ENCODE assay signal across 8 cellular contexts in genomic region chr11:843086-843704, GRCh38. TPM values are rescaled to one million over a fixed set of nuclear protein-coding genes. Genes with fewer than 3 reads are reported as not detected.
DNase-seq lines count a peak whose midpoint lies in the region; ATAC-seq and TF ChIP-seq lines count a peak whose summit lies in the region.

No MANE protein-coding gene starts in this region.

- peaks cover 19 to 31% (median 21%) of the 10 kb centered on the region in 3 donors for H3K4me1 Mint-ChIP-seq in T-cell
- H3K4me1 Mint-ChIP-seq in stimulated activated memory B cell treated with anti-CD40 and anti-IgM and Interleukin-4, amounts not matched to agents 10 μg/mL and 1 μg/mL and 100 μg/mL, for 72 hours: peaks cover 38% of the 10 kb centered on the region

- H3K9me3 ChIP-seq in heart right ventricle (no peaks in the 10 kb centered on the region), right cardiac atrium (ENCODE audit: control insufficient read depth, low read length) (no peaks in the 10 kb centered on the region)

- H3K4me1 ChIP-seq in heart right ventricle (peaks cover 35 to 86% (median 71%) of the 10 kb centered on the region in 9 donors), right cardiac atrium (ENCODE audit: control insufficient read depth, insufficient read depth, low read length) (peaks cover 12% of the 10 kb centered on the region)

- POLR2A ChIA-PET in T-cell (lab: Charles Lee): interaction anchor here in 1 of 2 donors (0.5 to 0.6 kb wide), 2 partner anchors 10 to 173 kb away, joined by 3 to 4 read pairs; no protein-coding TSS in a partner anchor

- peak overlapping the region; percentile 71 to 100 (median 96) for H3K4me3 ChIP-seq in heart right ventricle
- peak overlapping the region; percentile 86 for H3K4me3 ChIP-seq in right cardiac atrium (ENCODE audit: low read length)

- H3K27ac ChIP-seq in heart right ventricle: peak overlapping the region; percentile 94 to 100 (median 97)
- peak overlapping the region; percentile 93 for H3K27ac ChIP-seq in right cardiac atrium (ENCODE audit: low read length)

- intact Hi-C loops in heart right ventricle (cut with DNase I): loop anchor here in 4 of 10 donors (2.0 to 5.0 kb wide), 2 partner anchors 34 to 36 kb away; partner anchors contain the start of genes RPLP2 (in 4 of the 4) and PIDD1 (in 3 of the 4)
- intact Hi-C loops in Right ventricle myocardium superior (cut with DNase I): no loop called here
- intact Hi-C loops in right cardiac atrium (cut with DNase I): no loop called here

- CTCF ChIA-PET in T-cell (lab: Charles Lee): interaction anchor here in 1 of 2 donors (0.6 kb wide), 1 partner anchor 361 kb away, joined by 3 read pairs; no protein-coding TSS in a partner anchor

- peaks cover 2% of the 10 kb centered on the region for H3K36me3 Mint-ChIP-seq in T-cell
- peaks cover 6% of the 10 kb centered on the region for H3K36me3 Mint-ChIP-seq in stimulated activated memory B cell treated with anti-CD40 and anti-IgM and Interleukin-4, amounts not matched to agents 10 μg/mL and 1 μg/mL and 100 μg/mL, for 72 hours

- peak overlapping the region; percentile 71 to 80 (median 74) for H3K4me3 Mint-ChIP-seq in T-cell
- H3K4me3 Mint-ChIP-seq in stimulated activated memory B cell treated with anti-CD40 and anti-IgM and Interleukin-4, amounts not matched to agents 10 μg/mL and 1 μg/mL and 100 μg/mL, for 72 hours: peak overlapping the region; percentile 89

- no peaks in the 10 kb centered on the region for H3K27me3 Mint-ChIP-seq in T-cell
- H3K27me3 Mint-ChIP-seq in stimulated activated memory B cell treated with anti-CD40 and anti-IgM and Interleukin-4, amounts not matched to agents 10 μg/mL and 1 μg/mL and 100 μg/mL, for 72 hours: peaks cover 24% of the 10 kb centered on the region

- H3K27ac Mint-ChIP-seq in T-cell: no peak overlapping the region
- peak overlapping the region; percentile 59 for H3K27ac Mint-ChIP-seq in stimulated activated memory B cell treated with anti-CD40 and anti-IgM and Interleukin-4, amounts not matched to agents 10 μg/mL and 1 μg/mL and 100 μg/mL, for 72 hours

- TF ChIP-seq CTCF in heart right ventricle (IDR thresholded peaks at IDR 0.05): peak in 1 of 9 donors; percentile 33

- no peaks in the 10 kb centered on the region for H3K9me3 Mint-ChIP-seq in T-cell
- H3K9me3 Mint-ChIP-seq in stimulated activated memory B cell treated with anti-CD40 and anti-IgM and Interleukin-4, amounts not matched to agents 10 μg/mL and 1 μg/mL and 100 μg/mL, for 72 hours: no peaks in the 10 kb centered on the region

- ATAC-seq in heart right ventricle: peak in 1 of 8 donors; percentile 1
- ATAC-seq in Right ventricle myocardium superior (ENCODE audit: poor library complexity): no peak
- ATAC-seq in T-cell (replicated peaks in 1 of 4): peak in 2 of 4 experiments; percentile 10 to 11
- no peak for ATAC-seq in right cardiac atrium
- ATAC-seq in stimulated activated memory B cell treated with anti-CD40 and anti-IgM and Interleukin-4, amounts not matched to agents 10 μg/mL and 1 μg/mL and 100 μg/mL, for 72 hours: peak; percentile 1

- H3K27me3 ChIP-seq in heart right ventricle (peaks cover 0 to 6% (median 0%) of the 10 kb centered on the region in 7 donors), right cardiac atrium (ENCODE audit: control insufficient read depth, insufficient read depth) (no peaks in the 10 kb centered on the region)

- peaks cover 0 to 34% (median 24%) of the 10 kb centered on the region in 9 donors for H3K36me3 ChIP-seq in heart right ventricle

- peak in 1 of 2 donors; percentile 50 for DNase-seq in heart right ventricle
- no peak for DNase-seq in Right ventricle myocardium superior
- no peak for DNase-seq in T-cell
- DNase-seq in right cardiac atrium: no peak
- no peak for DNase-seq in NCI-H1105 treated with DMSO at 0.1 percent for 48 hours (lab: John Stamatoyannopoulos, UW)
- no peak for DNase-seq in NCI-H1048 (lab: John Stamatoyannopoulos, UW)
- DNase-seq in NCI-H1436 treated with DMSO at 0.1 percent for 48 hours (lab: John Stamatoyannopoulos, UW): no peak

- WGBS in heart right ventricle, 2 donors: 1 to 2% methylated on average over 38 to 50 of the region's 52 CpGs
- WGBS in right cardiac atrium: under 1% methylated on average over 51 of the region's 52 CpGs

RNA-seq across cellular contexts. Expression of gene TSPAN4, which starts 0.5 kb away (rescaled TPM):
- total RNA-seq in heart right ventricle: 10 to 100 TPM; 22.2 to 46.4 (median 26.9) TPM
- 10 to 100 TPM; 44.4 to 66.5 TPM for polyA plus RNA-seq in heart right ventricle
- total RNA-seq in Right ventricle myocardium superior: 40.5 TPM
- 1 to 10 TPM; 3.1 to 5.8 (median 4.4) TPM for total RNA-seq in T-cell
- total RNA-seq in right cardiac atrium: 10 to 100 TPM; 36.6 to 45.1 (median 40.4) TPM
- 41.3 TPM for polyA plus RNA-seq in right cardiac atrium

RNA-seq across cellular contexts. Expression of gene POLR2L, which starts 0.9 kb away (rescaled TPM):
- total RNA-seq in heart right ventricle (100 to 1,000 TPM; 194 to 279 (median 234) TPM), Right ventricle myocardium superior (267 TPM), T-cell (10 to 100 TPM; 34.2 to 73.9 (median 68.7) TPM), right cardiac atrium (100 to 1,000 TPM; 147 to 223 (median 191) TPM)
- polyA plus RNA-seq in heart right ventricle (100 to 1,000 TPM; 148 to 279 TPM), right cardiac atrium (278 TPM)

RNA-seq across cellular contexts. Expression of gene CD151, which starts 10.4 kb away (rescaled TPM):
- total RNA-seq in heart right ventricle (100 to 1,000 TPM; 286 to 668 (median 466) TPM), Right ventricle myocardium superior (405 TPM), T-cell (10 to 100 TPM; 14.9 to 28.2 (median 25.6) TPM), right cardiac atrium (100 to 1,000 TPM; 406 to 517 (median 443) TPM)
- polyA plus RNA-seq in heart right ventricle (100 to 1,000 TPM; 444 to 684 TPM), right cardiac atrium (671 TPM)

RNA-seq across cellular contexts. Expression of gene CRACR2B, which starts 15.5 kb away (rescaled TPM):
- 10 to 100 TPM; 11.4 to 23.0 (median 17.0) TPM for total RNA-seq in heart right ventricle
- polyA plus RNA-seq in heart right ventricle: 10 to 100 TPM; 11.5 to 72.3 TPM
- 18.9 TPM for total RNA-seq in Right ventricle myocardium superior
- total RNA-seq in T-cell: 1 to 10 TPM; 1.4 to 2.9 (median 1.5) TPM
- 10 to 100 TPM; 18.9 to 26.4 (median 21.0) TPM for total RNA-seq in right cardiac atrium
- polyA plus RNA-seq in right cardiac atrium: 42.6 TPM

RNA-seq across cellular contexts. Expression of gene PNPLA2, which starts 24.5 kb away (rescaled TPM):
- total RNA-seq in heart right ventricle (100 to 1,000 TPM; 183 to 359 (median 251) TPM), Right ventricle myocardium superior (346 TPM), T-cell (100 to 1,000 TPM; 172 to 212 (median 206) TPM), right cardiac atrium (100 to 1,000 TPM; 145 to 193 (median 177) TPM)
- polyA plus RNA-seq in heart right ventricle (100 to 1,000 TPM; 114 to 148 TPM), right cardiac atrium (147 TPM)

Comparison
In these comparisons a context has a peak if more than half of its experiments do, and no peak if none do; other contexts are left out.
1. RNA of gene CD151, which starts 10.4 kb away (total RNA-seq): 286 to 668 TPM in heart right ventricle, 406 to 517 TPM in right cardiac atrium and 405 TPM in Right ventricle myocardium superior (single experiment); 14.9 to 28.2 TPM in T-cell; every median in the first group is over 4 times any median in the second.